In the genomic region with DNA sequence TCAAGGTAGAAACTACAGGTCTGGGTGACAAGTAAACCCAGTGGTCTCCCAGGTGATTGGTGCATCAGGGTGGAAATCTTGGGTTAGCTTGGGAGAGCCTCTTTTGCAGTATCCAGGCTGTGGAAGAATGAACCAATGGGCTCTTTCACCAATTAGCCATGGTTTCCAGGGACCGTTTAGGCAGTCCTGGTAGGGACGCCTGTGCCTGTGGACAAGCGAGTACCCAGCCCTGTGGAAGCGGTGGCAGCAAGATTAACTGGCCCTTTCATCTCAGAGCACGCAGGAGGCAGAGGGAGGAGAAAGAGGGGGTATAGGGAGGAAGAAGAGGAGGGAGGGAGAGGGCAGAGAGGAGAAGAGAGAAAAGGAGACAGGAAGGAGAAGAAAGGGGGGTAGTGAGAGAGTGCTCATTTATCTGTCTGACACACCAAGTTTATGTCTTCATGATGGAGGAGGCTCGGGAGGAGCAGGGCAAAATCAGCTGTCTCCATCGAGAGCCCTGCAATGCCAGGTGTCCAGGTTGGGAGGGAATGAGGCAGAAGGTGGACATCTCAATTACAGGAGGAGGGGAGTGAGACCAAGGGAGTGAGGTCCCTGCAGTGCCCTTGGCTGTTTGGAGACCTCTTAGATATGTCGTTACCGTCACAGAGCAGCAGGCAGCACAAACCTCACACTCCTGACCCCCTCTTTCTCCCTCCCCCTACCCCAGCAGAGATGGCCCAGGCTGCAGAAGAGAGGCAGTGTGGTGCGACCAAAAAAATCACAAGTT, we compare ENCODE assay signal across 17 cellular contexts. TPM values are rescaled to one million over a fixed set of nuclear protein-coding genes. Genes with fewer than 3 reads are reported as not detected.
"Had no signal": no experiment of that assay in that cellular context is flagged by ENCODE, and none has a peak within 500 bp of the region (broad histone marks: within the 10 kb centered on the region; RNA-seq: fewer than 3 reads in every experiment).

No MANE protein-coding gene starts in this region.

- H3K9me3 Mint-ChIP-seq: activated naive CD8-positive, alpha-beta T cell treated with anti-CD3 and anti-CD28 coated beads, Interleukin-2, amount 10 ng/mL, durations not matched to agents 7 days and 5 days; stimulated activated naive B cell treated with anti-CD40 and anti-IgM and Interleukin-4, amounts not matched to agents 10 μg/mL and 1 μg/mL and 100 μg/mL, for 72 hours had no signal

- ATAC-seq: heart left ventricle; lower lobe of right lung; right cardiac atrium; stimulated activated naive B cell treated with anti-CD40 and anti-IgM and Interleukin-4, amounts not matched to agents 10 μg/mL and 1 μg/mL and 100 μg/mL, for 72 hours; T-helper 17 cell had no signal

- DNase-seq: activated CD4-positive, alpha-beta T cell treated with anti-CD3 and anti-CD28 coated beads, Interleukin-2, amount 50 U/mL, for 1 hour; activated CD4-positive, CD25-positive, alpha-beta regulatory T cell; activated gamma-delta T cell treated with Interleukin-2 at 50 U/mL for 16 hours; activated naive CD8-positive, alpha-beta T cell treated with anti-CD3 and anti-CD28 coated beads, Interleukin-2, amount 10 ng/mL, durations not matched to agents 7 days and 5 days; activated T-cell treated with anti-CD3 and anti-CD28 coated beads, Interleukin-2, amount 50 U/mL, for 1 hour; aorta; foreskin melanocyte; heart left ventricle; lower lobe of right lung; midbrain; occipital lobe; right cardiac atrium; stimulated activated CD4-positive, alpha-beta T cell treated with anti-CD3 and anti-CD28 coated beads, Interleukin-1b, Interleukin-23, amount 100 ng/mL, for 48 hours; stimulated activated naive B cell treated with anti-CD40 and anti-IgM and Interleukin-4, amounts not matched to agents 10 μg/mL and 1 μg/mL and 100 μg/mL, for 72 hours; T-helper 17 cell; transverse colon had no signal

- H3K36me3 Mint-ChIP-seq: activated naive CD8-positive, alpha-beta T cell treated with anti-CD3 and anti-CD28 coated beads, Interleukin-2, amount 10 ng/mL, durations not matched to agents 7 days and 5 days; stimulated activated naive B cell treated with anti-CD40 and anti-IgM and Interleukin-4, amounts not matched to agents 10 μg/mL and 1 μg/mL and 100 μg/mL, for 72 hours had no signal

- H3K4me3 Mint-ChIP-seq: activated naive CD8-positive, alpha-beta T cell treated with anti-CD3 and anti-CD28 coated beads, Interleukin-2, amount 10 ng/mL, durations not matched to agents 7 days and 5 days; stimulated activated naive B cell treated with anti-CD40 and anti-IgM and Interleukin-4, amounts not matched to agents 10 μg/mL and 1 μg/mL and 100 μg/mL, for 72 hours; T-helper 17 cell had no signal

- H3K27ac Mint-ChIP-seq: activated naive CD8-positive, alpha-beta T cell treated with anti-CD3 and anti-CD28 coated beads, Interleukin-2, amount 10 ng/mL, durations not matched to agents 7 days and 5 days; progenitor cell of endocrine pancreas; stimulated activated naive B cell treated with anti-CD40 and anti-IgM and Interleukin-4, amounts not matched to agents 10 μg/mL and 1 μg/mL and 100 μg/mL, for 72 hours; T-helper 17 cell had no signal

RNA-seq across cellular contexts. Expression of gene ZDHHC22, which starts 4.6 kb away (rescaled TPM):
- total RNA-seq: activated naive CD8-positive, alpha-beta T cell treated with anti-CD3 and anti-CD28 coated beads, Interleukin-2, amount 10 ng/mL, durations not matched to agents 7 days and 5 days; aorta; lower lobe of right lung; right cardiac atrium; T-helper 17 cell had no signal
